In the genomic region with DNA sequence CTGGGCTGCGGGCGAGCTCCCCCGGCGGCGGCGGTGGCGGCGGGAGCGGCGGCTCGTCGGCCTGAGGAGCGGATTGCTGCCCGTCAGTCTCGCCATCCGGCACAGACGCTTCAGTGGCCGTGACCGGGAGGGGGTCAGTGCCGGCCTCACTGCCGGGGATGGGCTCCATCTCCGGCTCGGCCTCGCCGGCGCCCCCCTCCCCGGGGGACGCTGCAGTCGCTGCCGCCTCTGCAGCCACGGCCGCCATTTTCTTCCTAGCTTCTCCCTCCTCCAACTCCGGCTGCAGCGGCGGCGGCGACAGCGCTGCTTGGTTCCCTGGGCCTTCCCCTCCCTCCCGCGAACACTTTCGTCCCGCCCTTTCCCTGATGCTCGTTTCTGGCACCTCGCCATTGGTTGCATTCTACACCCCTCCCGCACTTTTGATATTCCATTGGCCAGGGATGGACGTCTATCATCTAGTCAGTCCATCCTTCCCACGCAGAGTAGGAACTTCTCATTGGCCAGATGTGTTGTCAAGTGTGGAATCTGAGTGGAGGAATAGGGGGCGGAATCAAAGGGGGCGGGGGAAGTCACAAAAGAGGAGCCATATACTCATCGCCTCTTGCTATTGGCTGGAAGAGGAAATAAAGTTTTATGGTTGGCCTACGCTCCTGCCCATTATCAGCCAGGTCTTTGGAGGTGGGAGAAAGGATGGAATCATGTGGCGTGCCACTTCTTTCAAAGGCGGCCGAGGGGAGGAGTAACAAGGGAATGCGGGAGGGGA, we compare ENCODE assay signal across 8 cellular contexts. TPM values are rescaled to one million over a fixed set of nuclear protein-coding genes. Genes with fewer than 3 reads are reported as not detected.
DNase-seq lines count a peak whose midpoint lies in the region; ATAC-seq and TF ChIP-seq lines count a peak whose summit lies in the region.

A gene with protein sequence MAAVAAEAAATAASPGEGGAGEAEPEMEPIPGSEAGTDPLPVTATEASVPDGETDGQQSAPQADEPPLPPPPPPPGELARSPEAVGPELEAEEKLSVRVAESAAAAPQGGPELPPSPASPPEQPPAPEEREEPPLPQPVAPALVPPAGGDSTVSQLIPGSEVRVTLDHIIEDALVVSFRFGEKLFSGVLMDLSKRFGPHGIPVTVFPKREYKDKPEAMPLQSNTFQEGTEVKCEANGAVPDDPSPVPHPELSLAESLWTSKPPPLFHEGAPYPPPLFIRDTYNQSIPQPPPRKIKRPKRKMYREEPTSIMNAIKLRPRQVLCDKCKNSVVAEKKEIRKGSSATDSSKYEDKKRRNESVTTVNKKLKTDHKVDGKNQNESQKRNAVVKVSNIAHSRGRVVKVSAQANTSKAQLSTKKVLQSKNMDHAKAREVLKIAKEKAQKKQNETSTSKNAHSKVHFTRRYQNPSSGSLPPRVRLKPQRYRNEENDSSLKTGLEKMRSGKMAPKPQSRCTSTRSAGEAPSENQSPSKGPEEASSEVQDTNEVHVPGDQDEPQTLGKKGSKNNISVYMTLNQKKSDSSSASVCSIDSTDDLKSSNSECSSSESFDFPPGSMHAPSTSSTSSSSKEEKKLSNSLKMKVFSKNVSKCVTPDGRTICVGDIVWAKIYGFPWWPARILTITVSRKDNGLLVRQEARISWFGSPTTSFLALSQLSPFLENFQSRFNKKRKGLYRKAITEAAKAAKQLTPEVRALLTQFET (minus strand): TSS at position 309 of the 763 bp plus-strand sequence. CDS start 62 bp downstream, at position 247.

- DNase-seq in NCI-H526 treated with DMSO at 0.1 percent for 48 hours (lab: John Stamatoyannopoulos, UW) (peak; percentile 97), colonic mucosa (peak; percentile 100), kidney tubule cell (ENCODE audit: low spot score) (peak; percentile 100)
- peak; percentile 99 for DNase-seq in activated CD4-positive, alpha-beta T cell treated with anti-CD3 and anti-CD28 coated beads, Interleukin-2, amount 10 ng/mL, durations not matched to agents 24 days and 14 days
- peak; percentile 89 to 94 (median 92) for DNase-seq in stimulated activated CD4-positive, alpha-beta T cell treated with anti-CD3 and anti-CD28 coated beads, Interleukin-1b, Interleukin-23, amount 100 ng/mL, for 24 hours (ENCODE audit: low read depth in 4 of 4, low spot score in 1 of 4)

- H3K4me1 Mint-ChIP-seq in activated CD4-positive, alpha-beta T cell treated with anti-CD3 and anti-CD28 coated beads, Interleukin-2, amount 10 ng/mL, durations not matched to agents 24 days and 14 days: peaks cover 14% of the 10 kb centered on the region

- H3K4me3 Mint-ChIP-seq in activated CD4-positive, alpha-beta T cell treated with anti-CD3 and anti-CD28 coated beads, Interleukin-2, amount 10 ng/mL, durations not matched to agents 24 days and 14 days: peak within 1 kb of the TSS; percentile 91

- peak within 1 kb of the TSS; percentile 83 to 99 (median 94) for H3K4me3 ChIP-seq in BLaER1 treated with 17β-estradiol and CSF1 and Interleukin-3, amounts not matched to agents 10 nM and 100 nM
- H3K4me3 ChIP-seq in colonic mucosa: peak within 1 kb of the TSS; percentile 92

- peak within 1 kb of the TSS; percentile 90 to 98 (median 97) for H3K9ac ChIP-seq in BLaER1 treated with 17β-estradiol and CSF1 and Interleukin-3, amounts not matched to agents 10 nM and 100 nM
- H3K9ac ChIP-seq in colonic mucosa (ENCODE audit: low read depth in 2 of 2, low read length in 2 of 2): peak within 1 kb of the TSS; percentile 84 to 98

- no peak for TF ChIP-seq CTCF in colonic mucosa (IDR thresholded peaks at IDR 0.05)

- peaks cover 19% of the 10 kb centered on the region for H3K36me3 Mint-ChIP-seq in activated CD4-positive, alpha-beta T cell treated with anti-CD3 and anti-CD28 coated beads, Interleukin-2, amount 10 ng/mL, durations not matched to agents 24 days and 14 days (ENCODE audit: low read depth)

- H3K27me3 Mint-ChIP-seq in activated CD4-positive, alpha-beta T cell treated with anti-CD3 and anti-CD28 coated beads, Interleukin-2, amount 10 ng/mL, durations not matched to agents 24 days and 14 days: peaks cover 11% of the 10 kb centered on the region

- H3K27ac ChIP-seq in BLaER1 treated with 17β-estradiol and CSF1 and Interleukin-3, amounts not matched to agents 10 nM and 100 nM: peak within 1 kb of the TSS; percentile 88 to 98 (median 96)
- H3K27ac ChIP-seq in colonic mucosa: peak within 1 kb of the TSS; percentile 96

- H3K9me3 Mint-ChIP-seq in activated CD4-positive, alpha-beta T cell treated with anti-CD3 and anti-CD28 coated beads, Interleukin-2, amount 10 ng/mL, durations not matched to agents 24 days and 14 days: no peaks in the 10 kb centered on the region

- peaks cover 12 to 40% (median 22%) of the 10 kb centered on the region in 10 experiments for H3K4me1 ChIP-seq in BLaER1 treated with 17β-estradiol and CSF1 and Interleukin-3, amounts not matched to agents 10 nM and 100 nM
- H3K4me1 ChIP-seq in colonic mucosa: no peaks in the 10 kb centered on the region

- intact Hi-C loops in activated CD4-positive, alpha-beta T cell treated with anti-CD3 and anti-CD28 coated beads, Interleukin-2, amount 10 ng/mL, durations not matched to agents 24 days and 14 days (cut with micrococcal nuclease): loop anchor here (1.0 to 10.0 kb wide), 7 partner anchors 78 to 911 kb away; a partner anchor contains a TSS
- intact Hi-C loops in colonic mucosa (cut with DNase I): no loop called here

- peak; percentile 93 for ATAC-seq in GM19324 (IDR thresholded peaks at IDR 0.05; ENCODE audit: low FRiP score, unreplicated experiment)
- ATAC-seq in HG03469 (IDR thresholded peaks at IDR 0.05; ENCODE audit: unreplicated experiment): peak; percentile 86

- H3K27ac Mint-ChIP-seq in activated CD4-positive, alpha-beta T cell treated with anti-CD3 and anti-CD28 coated beads, Interleukin-2, amount 10 ng/mL, durations not matched to agents 24 days and 14 days: peak within 1 kb of the TSS; percentile 96

- peak within 1 kb of the TSS; percentile 65 to 89 (median 87) for H3K4me2 ChIP-seq in BLaER1 treated with 17β-estradiol and CSF1 and Interleukin-3, amounts not matched to agents 10 nM and 100 nM

- peaks cover 20 to 35% (median 34%) of the 10 kb centered on the region in 11 experiments for H3K36me3 ChIP-seq in BLaER1 treated with 17β-estradiol and CSF1 and Interleukin-3, amounts not matched to agents 10 nM and 100 nM
- H3K36me3 ChIP-seq in colonic mucosa: no peaks in the 10 kb centered on the region

- no peaks in the 10 kb centered on the region for H3K27me3 ChIP-seq in BLaER1 treated with 17β-estradiol and CSF1 and Interleukin-3, amounts not matched to agents 10 nM and 100 nM
- no peaks in the 10 kb centered on the region for H3K27me3 ChIP-seq in colonic mucosa

- H4K20me1 ChIP-seq in BLaER1 treated with 17β-estradiol and CSF1 and Interleukin-3, amounts not matched to agents 10 nM and 100 nM: peaks cover 0 to 42% (median 17%) of the 10 kb centered on the region in 11 experiments; a peak in 15 of 22 replicates

- H3K9me3 ChIP-seq in BLaER1 treated with 17β-estradiol and CSF1 and Interleukin-3, amounts not matched to agents 10 nM and 100 nM (replicated peaks in 1 of 11): no peaks in the 10 kb centered on the region
- no peaks in the 10 kb centered on the region for H3K9me3 ChIP-seq in colonic mucosa

RNA-seq across cellular contexts. Expression of the gene that starts here (rescaled TPM):
- total RNA-seq in activated CD4-positive, alpha-beta T cell treated with anti-CD3 and anti-CD28 coated beads, Interleukin-2, amount 10 ng/mL, durations not matched to agents 24 days and 14 days: 26.1 and 26.7 TPM in 2 replicates
- total RNA-seq in colonic mucosa: 10 to 100 TPM; 44.0 to 47.6 TPM

Comparison
In these comparisons a context has a peak if more than half of its experiments do, and no peak if none do; other contexts are left out.
1. Peak in every context shown above with its lines: DNase-seq, ATAC-seq, H3K4me3 ChIP-seq and H3K27ac ChIP-seq.